In the genomic region with DNA sequence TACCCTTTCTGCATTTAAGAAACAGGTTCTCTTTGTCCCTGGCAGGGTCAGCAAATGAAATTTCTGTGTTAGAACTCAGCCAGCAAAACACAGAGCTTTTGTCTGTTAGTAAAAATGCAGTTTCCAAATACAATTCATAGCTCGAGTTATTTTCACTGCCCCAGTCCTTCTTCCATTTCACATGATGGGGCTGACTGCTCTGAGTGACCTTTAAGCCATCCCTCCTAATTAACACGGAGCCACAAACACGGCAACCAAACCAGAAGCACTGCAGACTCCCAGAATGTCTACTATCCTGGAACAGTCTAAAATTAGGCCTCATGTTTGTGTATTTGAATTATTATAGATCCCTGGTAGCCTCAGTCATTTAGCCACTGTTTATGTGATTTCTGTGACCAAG, we compare ENCODE assay signal across 18 cellular contexts.
"Had no signal": no experiment of that assay in that cellular context is flagged by ENCODE, and none has a peak within 500 bp of the region (broad histone marks: within the 10 kb centered on the region; RNA-seq: fewer than 3 reads in every experiment).

No MANE protein-coding gene starts in this region.

- H3K4me1 Mint-ChIP-seq: endodermal cell; naive thymus-derived CD4-positive, alpha-beta T cell had no signal

- ATAC-seq: gastrocnemius medialis; heart right ventricle; naive thymus-derived CD4-positive, alpha-beta T cell had no signal

- H3K27me3 Mint-ChIP-seq: type B pancreatic cell had no signal

- H3K27me3 ChIP-seq: colonic mucosa, gastrocnemius medialis, heart right ventricle, neutrophil, sigmoid colon, stomach had no signal

- H3K9me3 ChIP-seq: colonic mucosa, gastrocnemius medialis, heart right ventricle, left ventricle myocardium inferior, neutrophil, sigmoid colon, stomach had no signal

- H3K4me3 ChIP-seq: colonic mucosa, gastrocnemius medialis, heart right ventricle, left ventricle myocardium inferior, sigmoid colon, stomach had no signal

- DNase-seq: colonic mucosa; effector CD4-positive, alpha-beta T cell; endodermal cell; erythroblast; gastrocnemius medialis; heart right ventricle; left ventricle myocardium inferior; mesendoderm; naive thymus-derived CD4-positive, alpha-beta T cell; posterior cingulate gyrus; sigmoid colon; small intestine; stimulated activated CD4-positive, alpha-beta T cell treated with anti-CD3 and anti-CD28 coated beads, Interleukin-12 subunit alpha, Interleukin-12 subunit beta, amount 100 ng/mL, for 4 hours; stimulated activated naive CD4-positive, alpha-beta T cell; stomach; substantia nigra had no signal

- H3K36me3 ChIP-seq: colonic mucosa, gastrocnemius medialis, heart right ventricle, left ventricle myocardium inferior, neutrophil, sigmoid colon, stomach had no signal

- H3K36me3 Mint-ChIP-seq: naive thymus-derived CD4-positive, alpha-beta T cell; type B pancreatic cell had no signal

- H3K4me1 ChIP-seq: colonic mucosa, left ventricle myocardium inferior, sigmoid colon, stomach had no signal

- H3K27ac ChIP-seq: colonic mucosa, gastrocnemius medialis, heart right ventricle, left ventricle myocardium inferior, neutrophil, sigmoid colon, stomach had no signal

- H3K4me3 Mint-ChIP-seq: endodermal cell; naive thymus-derived CD4-positive, alpha-beta T cell; type B pancreatic cell had no signal

- H3K9me3 Mint-ChIP-seq: endodermal cell; naive thymus-derived CD4-positive, alpha-beta T cell; type B pancreatic cell had no signal
